In genomic region chr15:90873488-90873997, GRCh38 we compare ENCODE assay signal across 9 cellular contexts. TPM values are rescaled to one million over a fixed set of nuclear protein-coding genes. Genes with fewer than 3 reads are reported as not detected.
DNase-seq lines count a peak whose midpoint lies in the region; ATAC-seq and TF ChIP-seq lines count a peak whose summit lies in the region.
"Had no signal": no experiment of that assay in that cellular context is flagged by ENCODE, and none has a peak within 500 bp of the region (broad histone marks: within the 10 kb centered on the region; RNA-seq: fewer than 3 reads in every experiment).

No MANE protein-coding gene starts in this region.

- H3K9me3 ChIP-seq in BLaER1 (no peaks in the 10 kb centered on the region), PC-3 (ENCODE audit: low read length) (no peaks in the 10 kb centered on the region)

- ATAC-seq in PC-3 (no peak), GM19035 (IDR thresholded peaks at IDR 0.05; ENCODE audit: unreplicated experiment) (no peak)
- ATAC-seq in effector memory CD8-positive, alpha-beta T cell (replicated peaks) = no peak

- peaks cover 33 to 46% of the 10 kb centered on the region in 2 donors for H3K4me1 Mint-ChIP-seq in effector memory CD8-positive, alpha-beta T cell (ENCODE audit: low read depth in 2 of 2)
- H3K4me1 Mint-ChIP-seq in neural crest cell = peaks cover 47% of the 10 kb centered on the region

- H3K4me1 ChIP-seq in BLaER1 (peaks cover 57% of the 10 kb centered on the region), PC-3 (ENCODE audit: insufficient read depth, low read length) (peaks cover 47% of the 10 kb centered on the region)

- peak overlapping the region; percentile 83 to 94 for H3K27ac Mint-ChIP-seq in effector memory CD8-positive, alpha-beta T cell
- H3K27ac Mint-ChIP-seq in neural crest cell (ENCODE audit: unreplicated experiment) = no peak overlapping the region

- CTCF ChIA-PET in PC-3 (lab: Charles Lee) = no interaction called here

- TF ChIP-seq CTCF in PC-3 (conservative IDR thresholded peaks at IDR 0.05; ENCODE audit: low read depth, low read length) (no peak), neural crest cell (conservative IDR thresholded peaks at IDR 0.05) (no peak)

- H3K36me3 ChIP-seq in BLaER1 (peaks cover 33% of the 10 kb centered on the region), PC-3 (ENCODE audit: low read depth, low read length) (0 out of 2 replicates have a peak, but pooled peaks cover 3% of the 10 kb centered on the region)

- H3K36me3 Mint-ChIP-seq in effector memory CD8-positive, alpha-beta T cell (ENCODE audit: insufficient read depth) = peaks cover 66% of the 10 kb centered on the region
- no peaks in the 10 kb centered on the region for H3K36me3 Mint-ChIP-seq in neural crest cell (ENCODE audit: low read depth)

- H2AFZ ChIP-seq in PC-3 (ENCODE audit: low read length) = no peak overlapping the region

- no peaks in the 10 kb centered on the region for H3K9me3 Mint-ChIP-seq in effector memory CD8-positive, alpha-beta T cell
- H3K9me3 Mint-ChIP-seq in neural crest cell = no peaks in the 10 kb centered on the region

- no peak for DNase-seq in PC-3
- no peak for DNase-seq in effector memory CD8-positive, alpha-beta T cell
- no peak for DNase-seq in neural crest cell (ENCODE audit: low read depth, low spot score)
- no peak for DNase-seq in cortex of kidney (lab: John Stamatoyannopoulos, UW)
- DNase-seq in AG20443 (ENCODE audit: low spot score) = no peak
- no peak for DNase-seq in effector CD8-positive, alpha-beta T cell (lab: John Stamatoyannopoulos, UW)
- DNase-seq: NCI-H1694 had no signal

- H3K4me3 ChIP-seq in BLaER1 (no peak overlapping the region), PC-3 (ENCODE audit: low read length) (peak overlapping the region; percentile 48; the same call in 1 of the 2 replicates)

- peaks cover 4% of the 10 kb centered on the region for H3F3A ChIP-seq in PC-3 (ENCODE audit: low read length, unreplicated experiment)

- peak overlapping the region; percentile 99 for H3K4me2 ChIP-seq in BLaER1
- peak overlapping the region; percentile 97 for H3K4me2 ChIP-seq in PC-3 (ENCODE audit: low read length)

- BruUV-seq in PC-3 (replicated peaks; lab: Mats Ljungman, UMichigan) = no TSS peak

- 0 out of 2 replicates have a peak overlapping the region, but pooled peaks have one; percentile 93 for H3K9ac ChIP-seq in BLaER1
- no peak overlapping the region for H3K9ac ChIP-seq in PC-3 (ENCODE audit: low read length)

- no peaks in the 10 kb centered on the region for H3K27me3 Mint-ChIP-seq in effector memory CD8-positive, alpha-beta T cell
- H3K27me3 Mint-ChIP-seq in neural crest cell (ENCODE audit: low read depth) = no peaks in the 10 kb centered on the region

- POLR2A ChIA-PET in PC-3 (lab: Charles Lee; ENCODE audit: unreplicated experiment) = no interaction called here

- H3K27ac ChIP-seq in BLaER1 (0 out of 2 replicates have a peak overlapping the region, but pooled peaks have one; percentile 6), PC-3 (ENCODE audit: low read length) (peak overlapping the region; percentile 35; the same call in 1 of the 2 replicates)

- no peaks in the 10 kb centered on the region for H3K27me3 ChIP-seq in BLaER1
- no peaks in the 10 kb centered on the region for H3K27me3 ChIP-seq in PC-3 (ENCODE audit: low read length)

- peak overlapping the region; percentile 85 to 90 for H3K4me3 Mint-ChIP-seq in effector memory CD8-positive, alpha-beta T cell
- H3K4me3 Mint-ChIP-seq in neural crest cell = peak overlapping the region; percentile 85

- peaks cover 52% of the 10 kb centered on the region for H3K79me2 ChIP-seq in PC-3 (ENCODE audit: low read length)

- H4K20me1 ChIP-seq in BLaER1 (peaks cover 49% of the 10 kb centered on the region), PC-3 (ENCODE audit: low read length) (peaks cover 15% of the 10 kb centered on the region; the same call in 1 of the 2 replicates)

- no peaks in the 10 kb centered on the region for H3K9me2 ChIP-seq in PC-3 (replicated peaks; ENCODE audit: low read length)

- intact Hi-C loops in PC-3 (cut with micrococcal nuclease) = loop anchor here (5.0 kb wide), 1 partner anchor 156 kb away; the partner anchor contains the start of gene BLM

RNA-seq across cellular contexts. Expression of gene FURIN, which starts 5.2 kb away (rescaled TPM):
- total RNA-seq in PC-3 (2014; rRNA removed) = 39.1 and 44.2 TPM in 2 replicates
- 14.8 and 15.7 TPM in 2 replicates for total RNA-seq in neural crest cell

RNA-seq across cellular contexts. Expression of gene FES, which starts 10.8 kb away (rescaled TPM):
- total RNA-seq in PC-3 (2014; rRNA removed) = 2.8 and 11.5 TPM in 2 replicates
- total RNA-seq in neural crest cell = 2.8 TPM in 2 replicates

RNA-seq across cellular contexts. Expression of gene MAN2A2, which starts 29.6 kb away (rescaled TPM):
- 19.8 and 26.3 TPM in 2 replicates for total RNA-seq in PC-3 (2014; rRNA removed)
- 78.0 and 81.6 TPM in 2 replicates for total RNA-seq in neural crest cell

RNA-seq across cellular contexts. Expression of gene HDDC3, which starts 58.8 kb away (rescaled TPM):
- total RNA-seq in PC-3 (2014; rRNA removed) (18.5 and 19.6 TPM in 2 replicates), neural crest cell (15.7 and 16.7 TPM in 2 replicates)
